In the genomic region with DNA sequence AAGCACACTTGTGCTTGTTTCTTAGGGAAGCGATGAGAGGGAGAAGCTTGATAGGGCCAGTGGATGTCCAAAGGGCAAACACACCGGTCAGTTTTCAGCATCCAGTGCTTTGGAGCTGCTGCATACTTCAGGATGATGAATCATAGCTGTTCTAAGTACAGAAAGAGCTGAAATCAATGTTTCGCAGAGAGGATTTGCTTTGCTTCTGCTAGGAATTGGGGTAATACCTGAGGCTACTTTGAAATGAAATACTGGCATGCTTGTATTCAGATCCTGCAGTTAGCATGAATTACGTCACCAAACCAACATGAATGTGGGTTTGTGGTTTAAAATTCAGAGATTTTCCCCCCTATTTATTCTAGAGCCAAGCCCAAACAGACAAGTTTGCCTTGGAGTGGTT, we compare ENCODE assay signal across 19 cellular contexts.
"Had no signal": no experiment of that assay in that cellular context is flagged by ENCODE, and none has a peak within 500 bp of the region (broad histone marks: within the 10 kb centered on the region; RNA-seq: fewer than 3 reads in every experiment).

No MANE protein-coding gene starts in this region.

- H3K27me3 ChIP-seq: dorsolateral prefrontal cortex, esophagus squamous epithelium, foreskin keratinocyte had no signal

- H3K36me3 Mint-ChIP-seq: activated naive CD4-positive, alpha-beta T cell treated with anti-CD3 and anti-CD28 coated beads, Interleukin-2, amount 50 U/mL, for 24 hours; natural killer cell treated with Interleukin-12 subunit alpha and Interleukin-12 subunit beta and Interleukin-15 and Interleukin-18, amount 100 ng/mL, for 72 hours had no signal

- H3K4me3 ChIP-seq: dorsolateral prefrontal cortex, esophagus squamous epithelium, psoas muscle, thoracic aorta had no signal

- H3K4me3 Mint-ChIP-seq: activated B cell treated with CpG ODN at 0.5 μM for 24 hours; activated CD4-positive, alpha-beta T cell treated with anti-CD3 and anti-CD28 coated beads, Interleukin-2, amount 10 ng/mL, durations not matched to agents 7 days and 5 days; activated naive CD4-positive, alpha-beta T cell treated with anti-CD3 and anti-CD28 coated beads, Interleukin-2, amount 50 U/mL, for 24 hours; memory B cell; natural killer cell treated with Interleukin-12 subunit alpha and Interleukin-12 subunit beta and Interleukin-15 and Interleukin-18, amount 100 ng/mL, for 72 hours; stimulated activated naive CD8-positive, alpha-beta T cell treated with anti-CD3 and anti-CD28 coated beads, Interleukin-15, Interleukin-2, amounts not matched to agents 100 ng/mL and 50 ng/mL, for 24 hours had no signal

- H3K27ac Mint-ChIP-seq: activated B cell treated with CpG ODN at 0.5 μM for 24 hours; activated CD4-positive, alpha-beta T cell treated with anti-CD3 and anti-CD28 coated beads, Interleukin-2, amount 10 ng/mL, durations not matched to agents 7 days and 5 days; activated naive CD4-positive, alpha-beta T cell treated with anti-CD3 and anti-CD28 coated beads, Interleukin-2, amount 50 U/mL, for 24 hours; memory B cell; natural killer cell treated with Interleukin-12 subunit alpha and Interleukin-12 subunit beta and Interleukin-15 and Interleukin-18, amount 100 ng/mL, for 72 hours; stimulated activated naive CD8-positive, alpha-beta T cell treated with anti-CD3 and anti-CD28 coated beads, Interleukin-15, Interleukin-2, amounts not matched to agents 100 ng/mL and 50 ng/mL, for 24 hours had no signal

- H3K36me3 ChIP-seq: esophagus squamous epithelium, thoracic aorta had no signal

- H3K4me1 ChIP-seq: foreskin keratinocyte, psoas muscle had no signal

- FAIRE-seq: urothelium cell line had no signal

- ATAC-seq: foreskin keratinocyte; left colon; natural killer cell treated with Interleukin-12 subunit alpha and Interleukin-12 subunit beta and Interleukin-15 and Interleukin-18, amount 100 ng/mL, for 72 hours; psoas muscle; sciatic nerve had no signal

- H3K9me3 ChIP-seq: esophagus squamous epithelium, psoas muscle, thoracic aorta had no signal

- DNase-seq: activated B cell treated with CpG ODN at 0.5 μM for 24 hours; activated CD4-positive, alpha-beta T cell treated with anti-CD3 and anti-CD28 coated beads, Interleukin-2, amount 10 ng/mL, durations not matched to agents 7 days and 5 days; activated effector memory CD4-positive, alpha-beta T cell treated with Interleukin-2 at 50 U/mL for 16 hours; activated T-cell treated with anti-CD3 and anti-CD28 coated beads, Interleukin-2, amount 50 U/mL, for 1 hour; amniotic stem cell; dorsolateral prefrontal cortex; esophagus squamous epithelium; left colon; psoas muscle; stimulated activated CD4-positive, alpha-beta T cell treated with anti-CD3 and anti-CD28 coated beads, Interleukin-2, amount 100 ng/mL, for 48 hours; T-helper 1 cell had no signal

- H3K9me3 Mint-ChIP-seq: natural killer cell treated with Interleukin-12 subunit alpha and Interleukin-12 subunit beta and Interleukin-15 and Interleukin-18, amount 100 ng/mL, for 72 hours; stimulated activated naive CD8-positive, alpha-beta T cell treated with anti-CD3 and anti-CD28 coated beads, Interleukin-15, Interleukin-2, amounts not matched to agents 100 ng/mL and 50 ng/mL, for 24 hours had no signal

- H3K27ac ChIP-seq: dorsolateral prefrontal cortex, esophagus squamous epithelium, foreskin keratinocyte, psoas muscle, thoracic aorta had no signal
